Comparison of ENCODE assay signal across 33 cellular contexts in the genomic region with DNA sequence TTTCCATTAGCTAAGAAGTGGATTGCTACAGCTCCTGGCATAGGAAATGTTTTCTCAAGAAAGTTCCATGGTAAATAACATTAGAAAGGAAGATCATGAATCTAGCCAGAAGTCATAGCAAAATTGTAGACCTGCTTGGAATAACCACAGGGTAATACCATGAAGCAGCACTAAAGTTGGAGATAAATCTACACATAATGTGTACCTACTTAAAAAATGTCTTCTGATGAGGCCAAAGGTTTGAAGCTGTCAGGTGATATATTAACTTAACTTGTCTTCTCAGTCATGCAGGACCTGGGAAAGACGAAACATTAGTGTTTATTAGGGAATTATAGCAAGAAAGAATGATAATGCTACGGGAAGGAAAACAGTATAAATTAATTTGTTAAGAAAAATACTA. TPM values are rescaled to one million over a fixed set of nuclear protein-coding genes. Genes with fewer than 3 reads are reported as not detected.
DNase-seq lines count a peak whose midpoint lies in the region; ATAC-seq, FAIRE-seq and TF ChIP-seq lines count a peak whose summit lies in the region.
"Had no signal": no experiment of that assay in that cellular context is flagged by ENCODE, and none has a peak within 500 bp of the region (broad histone marks: within the 10 kb centered on the region; RNA-seq: fewer than 3 reads in every experiment).

No MANE protein-coding gene starts in this region.

- H3K27me3 Mint-ChIP-seq in astrocyte (ENCODE audit: low read depth, unreplicated experiment) (no peaks in the 10 kb centered on the region), nephron (ENCODE audit: low read depth) (no peaks in the 10 kb centered on the region)
- H3K27me3 Mint-ChIP-seq: activated T-helper 17 cell treated with anti-CD3 and anti-CD28 coated beads, Interleukin-2, amount 50 U/mL, for 72 hours; CD4-positive, alpha-beta T cell; naive thymus-derived CD8-positive, alpha-beta T cell; stimulated activated naive B cell treated with anti-CD40 and anti-IgM and Interleukin-4, amounts not matched to agents 10 μg/mL and 1 μg/mL and 100 μg/mL, for 72 hours had no signal

- no peak overlapping the region for H3K4me3 ChIP-seq in A549
- no peak overlapping the region for H3K4me3 ChIP-seq in astrocyte (ENCODE audit: insufficient read depth, low read depth, low read length)
- peak overlapping the region; percentile 3 for H3K4me3 ChIP-seq in hepatocyte
- H3K4me3 ChIP-seq: MG63 had no signal

- CTCF ChIA-PET in A549 (lab: Yijun Ruan, JAX), result interaction anchor here (1.6 to 3.7 kb wide), 3 partner anchors 8 to 98 kb away, joined by 4 to 17 read pairs (median 6); no protein-coding TSS in a partner anchor

- no peak overlapping the region for H2AFZ ChIP-seq in astrocyte (ENCODE audit: low read depth, low read length)
- H2AFZ ChIP-seq in hepatocyte, result no peak overlapping the region

- H3K36me3 Mint-ChIP-seq in astrocyte (ENCODE audit: low read depth, unreplicated experiment) (no peaks in the 10 kb centered on the region), nephron (ENCODE audit: low read depth) (peaks cover 11% of the 10 kb centered on the region)

- POLR2A ChIA-PET in A549 (lab: Yijun Ruan, JAX), result no interaction called here

- WGBS in A549 (ENCODE audit: missing lambda C conversion rate), result 48% methylated on average over 2 of the region's 2 CpGs
- WGBS in hepatocyte (ENCODE audit: low lambda C conversion rate, missing lambda C conversion rate), result 75% methylated on average over 2 of the region's 2 CpGs

- no peaks in the 10 kb centered on the region for H3K9me3 Mint-ChIP-seq in astrocyte (ENCODE audit: unreplicated experiment)
- no peaks in the 10 kb centered on the region for H3K9me3 Mint-ChIP-seq in nephron
- H3K9me3 Mint-ChIP-seq: activated T-helper 17 cell treated with anti-CD3 and anti-CD28 coated beads, Interleukin-2, amount 50 U/mL, for 72 hours; CD4-positive, alpha-beta T cell; mesothelial cell of epicardium; naive thymus-derived CD8-positive, alpha-beta T cell; stimulated activated naive B cell treated with anti-CD40 and anti-IgM and Interleukin-4, amounts not matched to agents 10 μg/mL and 1 μg/mL and 100 μg/mL, for 72 hours had no signal

- TF ChIP-seq RAD21 in A549 (conservative IDR thresholded peaks at IDR 0.05 in 1 of 2, IDR thresholded peaks at IDR 0.05 in 1 of 2), result no peak

- TF ChIP-seq CTCF in A549 (IDR thresholded peaks at IDR 0.05), result no peak
- no peak for TF ChIP-seq CTCF in astrocyte (IDR thresholded peaks at IDR 0.05; ENCODE audit: insufficient read depth, low read depth, low read length)
- no peak for TF ChIP-seq CTCF in hepatocyte (IDR thresholded peaks at IDR 0.05; ENCODE audit: poor library complexity)
- TF ChIP-seq CTCF in nephron (IDR thresholded peaks at IDR 0.05; ENCODE audit: unreplicated experiment in 3 of 3), result no peak

- H3K4me2 ChIP-seq in A549 (peak overlapping the region; percentile 56), astrocyte (ENCODE audit: low read length) (no peak overlapping the region), hepatocyte (peak overlapping the region; percentile 66)
- H3K4me2 ChIP-seq: KMS-11 had no signal

- peaks cover 13% of the 10 kb centered on the region for H3K4me1 Mint-ChIP-seq in astrocyte (ENCODE audit: low read depth, unreplicated experiment)
- H3K4me1 Mint-ChIP-seq in nephron, result peaks cover 12% of the 10 kb centered on the region

- peaks cover 42% of the 10 kb centered on the region for H3K79me2 ChIP-seq in astrocyte (ENCODE audit: insufficient read depth, low read length)
- H3K79me2 ChIP-seq in hepatocyte, result peaks cover 69% of the 10 kb centered on the region

- no peak for TF ChIP-seq POLR2A in A549 (IDR thresholded peaks at IDR 0.05; ENCODE audit: low read length)

- FAIRE-seq in A549 (lab: Jason Lieb, UNC) (peak; percentile 23), astrocyte (lab: Jason Lieb, UNC) (peak; percentile 56)
- FAIRE-seq: GM18507, urothelium cell line had no signal

- H3K36me3 ChIP-seq in astrocyte (ENCODE audit: insufficient read depth, low read length), result no peaks in the 10 kb centered on the region
- H3K36me3 ChIP-seq in hepatocyte (replicated peaks; ENCODE audit: insufficient read depth, low read depth), result no peaks in the 10 kb centered on the region

- H4K20me1 ChIP-seq in astrocyte (ENCODE audit: insufficient read depth, low read length), result no peaks in the 10 kb centered on the region
- H4K20me1 ChIP-seq in hepatocyte (ENCODE audit: insufficient read depth, poor library complexity, severe bottlenecking), result no peaks in the 10 kb centered on the region

- H3K9me2 ChIP-seq in hepatocyte (replicated peaks; ENCODE audit: insufficient read depth), result no peaks in the 10 kb centered on the region

- no peak for TF ChIP-seq EP300 in A549 (IDR thresholded peaks at IDR 0.05)

- H3K27me3 ChIP-seq in astrocyte (ENCODE audit: insufficient read depth, low read length) (no peaks in the 10 kb centered on the region), hepatocyte (no peaks in the 10 kb centered on the region)
- H3K27me3 ChIP-seq: MG63, Peyer's patch had no signal

- H3K9me3 ChIP-seq in A549 (no peaks in the 10 kb centered on the region), astrocyte (ENCODE audit: insufficient read depth, low read depth, low read length) (no peaks in the 10 kb centered on the region), hepatocyte (ENCODE audit: low read depth) (no peaks in the 10 kb centered on the region)
- H3K9me3 ChIP-seq: MG63, Peyer's patch had no signal

- peaks cover 38% of the 10 kb centered on the region for H3K4me1 ChIP-seq in A549
- peaks cover 16% of the 10 kb centered on the region for H3K4me1 ChIP-seq in astrocyte (ENCODE audit: insufficient read depth, low read length)
- peaks cover 18% of the 10 kb centered on the region for H3K4me1 ChIP-seq in hepatocyte (ENCODE audit: insufficient read depth)

- DNase-seq in A549 (ENCODE audit: low read depth in 1 of 2, low spot score in 1 of 2), result no peak
- DNase-seq in astrocyte (ENCODE audit: low read depth), result no peak
- peak; percentile 13 for DNase-seq in hepatocyte (ENCODE audit: low spot score)
- DNase-seq: activated CD4-positive, alpha-beta T cell treated with anti-CD3 and anti-CD28 coated beads for 4 hours; activated CD8-positive, alpha-beta T cell treated with anti-CD3 and anti-CD28 coated beads, Interleukin-2, amount 10 ng/mL, durations not matched to agents 7 days and 5 days; activated naive CD4-positive, alpha-beta T cell treated with anti-CD3 and anti-CD28 coated beads, Interleukin-2, amount 50 U/mL, for 16 hours; amniotic stem cell; CD4-positive, alpha-beta T cell; effector CD4-positive, alpha-beta T cell; H7; naive thymus-derived CD8-positive, alpha-beta T cell; NCI-H1417 treated with DMSO at 0.1 percent for 48 hours; NCI-H2081; NCI-H748 treated with DMSO at 0.1 percent for 48 hours; occipital lobe; Peyer's patch; SIG-M5; stimulated activated naive B cell treated with anti-CD40 and anti-IgM and Interleukin-4, amounts not matched to agents 10 μg/mL and 1 μg/mL and 100 μg/mL, for 72 hours; SW 1271; WERI-Rb-1 had no signal

- H3K27ac ChIP-seq in A549, result no peak overlapping the region
- H3K27ac ChIP-seq in astrocyte (ENCODE audit: low read depth, low read length), result no peak overlapping the region
- peak overlapping the region; percentile 35 for H3K27ac ChIP-seq in hepatocyte
- H3K27ac ChIP-seq: epithelial cell of prostate, HL-60, KMS-11, WERI-Rb-1 had no signal

- no peak overlapping the region for H3K4me3 Mint-ChIP-seq in astrocyte (ENCODE audit: unreplicated experiment)
- peak overlapping the region in 2 of 3 experiments; percentile 2 to 35 for H3K4me3 Mint-ChIP-seq in nephron
- H3K4me3 Mint-ChIP-seq: activated CD8-positive, alpha-beta T cell treated with anti-CD3 and anti-CD28 coated beads, Interleukin-2, amount 10 ng/mL, durations not matched to agents 7 days and 5 days; activated T-helper 17 cell treated with anti-CD3 and anti-CD28 coated beads, Interleukin-2, amount 50 U/mL, for 72 hours; CD4-positive, alpha-beta T cell; mesothelial cell of epicardium; naive thymus-derived CD8-positive, alpha-beta T cell; stimulated activated naive B cell treated with anti-CD40 and anti-IgM and Interleukin-4, amounts not matched to agents 10 μg/mL and 1 μg/mL and 100 μg/mL, for 72 hours had no signal

- ATAC-seq in A549 (no peak), HG02973 (IDR thresholded peaks at IDR 0.05; ENCODE audit: unreplicated experiment) (no peak), GM18520 (IDR thresholded peaks at IDR 0.05; ENCODE audit: unreplicated experiment) (no peak), HG03135 (IDR thresholded peaks at IDR 0.05; ENCODE audit: unreplicated experiment) (no peak), GM21717 (IDR thresholded peaks at IDR 0.05; ENCODE audit: unreplicated experiment) (no peak)
- ATAC-seq: activated CD8-positive, alpha-beta T cell treated with anti-CD3 and anti-CD28 coated beads, Interleukin-2, amount 10 ng/mL, durations not matched to agents 7 days and 5 days; activated T-helper 17 cell treated with anti-CD3 and anti-CD28 coated beads, Interleukin-2, amount 50 U/mL, for 72 hours; naive thymus-derived CD8-positive, alpha-beta T cell; stimulated activated naive B cell treated with anti-CD40 and anti-IgM and Interleukin-4, amounts not matched to agents 10 μg/mL and 1 μg/mL and 100 μg/mL, for 72 hours had no signal

- no peak overlapping the region for H3K9ac ChIP-seq in astrocyte (ENCODE audit: low read length)
- H3K9ac ChIP-seq: KMS-11 had no signal

- H3K27ac Mint-ChIP-seq in astrocyte (ENCODE audit: unreplicated experiment) (no peak overlapping the region), nephron (peak overlapping the region in 1 of 3 experiments; percentile 82)
- H3K27ac Mint-ChIP-seq: activated CD8-positive, alpha-beta T cell treated with anti-CD3 and anti-CD28 coated beads, Interleukin-2, amount 10 ng/mL, durations not matched to agents 7 days and 5 days; activated T-helper 17 cell treated with anti-CD3 and anti-CD28 coated beads, Interleukin-2, amount 50 U/mL, for 72 hours; CD4-positive, alpha-beta T cell; stimulated activated naive B cell treated with anti-CD40 and anti-IgM and Interleukin-4, amounts not matched to agents 10 μg/mL and 1 μg/mL and 100 μg/mL, for 72 hours had no signal

RNA-seq across cellular contexts. Expression of a gene that starts 6.3 kb away (rescaled TPM):
- polyA plus RNA-seq in A549 (2011; rRNA removed) (102 and 111 TPM in 2 replicates), A549 (2017; fragmentation: RNase III; extraction: RNeasy Plus Mini Kit Qiagen cat#74134 plus additional on column Dnase treatment) (43.5 to 48.6 TPM (median 48.1 TPM) in 3 replicates), hepatocyte (94.4 and 95.9 TPM in 2 replicates)
- polyA plus RNA-seq in A549 (2012; cell fraction: cytosol; rRNA removed), result 22.7 and 26.3 TPM in 2 replicates
- polyA plus RNA-seq in A549 (2012; cell fraction: nucleus; rRNA removed), result 5.6 and 7.2 TPM in 2 replicates
- 3.9 and 7.8 TPM in 2 replicates for polyA minus RNA-seq in A549 (2011; rRNA and poly(A)+ RNA removed)
- total RNA-seq in astrocyte (32.2 and 36.3 TPM in 2 replicates), hepatocyte (37.8 and 47.0 TPM in 2 replicates)

RNA-seq across cellular contexts. Expression of a gene that starts 7.6 kb away (rescaled TPM):
- polyA plus RNA-seq in A549 (2011; rRNA removed) (3.7 and 5.6 TPM in 2 replicates), A549 (2017; fragmentation: RNase III; extraction: RNeasy Plus Mini Kit Qiagen cat#74134 plus additional on column Dnase treatment) (2.9 to 3.2 TPM (median 3.0 TPM) in 3 replicates), hepatocyte (2.9 and 3.5 TPM in 2 replicates)
- polyA plus RNA-seq in A549 (2012; cell fraction: cytosol; rRNA removed), result 0.59 and 0.74 TPM in 2 replicates
- 0.37 and 0.65 TPM in 2 replicates for polyA plus RNA-seq in A549 (2012; cell fraction: nucleus; rRNA removed)
- 2.1 and 2.7 TPM in 2 replicates for polyA minus RNA-seq in A549 (2011; rRNA and poly(A)+ RNA removed)
- total RNA-seq in astrocyte (5.6 and 6.8 TPM in 2 replicates), hepatocyte (15.1 and 17.5 TPM in 2 replicates)

RNA-seq across cellular contexts. Expression of a gene that starts 59.5 kb away (rescaled TPM):
- polyA plus RNA-seq in A549 (2011; rRNA removed) (35.1 and 40.5 TPM in 2 replicates), A549 (2017; fragmentation: RNase III; extraction: RNeasy Plus Mini Kit Qiagen cat#74134 plus additional on column Dnase treatment) (16.7 to 18.1 TPM (median 17.9 TPM) in 3 replicates), hepatocyte (19.2 and 22.1 TPM in 2 replicates)
- polyA plus RNA-seq in A549 (2012; cell fraction: cytosol; rRNA removed), result 9.2 and 10.8 TPM in 2 replicates
- 5.5 and 6.3 TPM in 2 replicates for polyA plus RNA-seq in A549 (2012; cell fraction: nucleus; rRNA removed)
- polyA minus RNA-seq in A549 (2011; rRNA and poly(A)+ RNA removed), result 6.1 and 6.3 TPM in 2 replicates
- total RNA-seq in astrocyte (18.4 and 22.1 TPM in 2 replicates), hepatocyte (26.6 and 28.7 TPM in 2 replicates)
